In the genomic region with DNA sequence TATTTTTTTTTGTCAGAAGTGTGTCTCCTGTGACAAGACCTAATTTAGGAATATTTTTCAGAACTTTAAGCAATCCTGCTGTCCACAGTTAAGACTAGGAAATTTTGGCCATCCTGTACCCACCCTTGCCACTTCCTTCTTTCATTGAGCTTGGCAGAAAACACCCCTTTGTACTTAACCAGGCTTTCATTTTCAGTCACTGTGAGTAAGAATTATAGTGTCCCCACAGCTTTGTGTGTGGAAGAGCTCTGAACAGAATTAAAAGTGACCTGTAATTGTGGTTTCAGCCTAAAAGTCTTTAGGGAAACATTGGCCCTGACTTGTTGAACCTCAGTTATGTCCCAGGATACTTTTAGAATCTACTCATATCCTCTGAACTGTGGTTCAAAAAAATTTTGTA, we compare ENCODE assay signal across 14 cellular contexts.
DNase-seq lines count a peak whose midpoint lies in the region; ATAC-seq, FAIRE-seq and TF ChIP-seq lines count a peak whose summit lies in the region.
"Had no signal": no experiment of that assay in that cellular context is flagged by ENCODE, and none has a peak within 500 bp of the region (broad histone marks: within the 10 kb centered on the region; RNA-seq: fewer than 3 reads in every experiment).

No MANE protein-coding gene starts in this region.

- DNase-seq in GM12891 (ENCODE audit: insufficient read length, low spot score) (peak; percentile 15), OCI-M1 (lab: John Stamatoyannopoulos, UW) (peak; percentile 51), D721Med (ENCODE audit: insufficient read length, low spot score) (no peak), ureter (ENCODE audit: low spot score) (no peak), COLO668 (lab: John Stamatoyannopoulos, UW; ENCODE audit: unreplicated experiment) (no peak)
- DNase-seq: activated naive CD4-positive, alpha-beta T cell treated with anti-CD3 and anti-CD28 coated beads, Interleukin-2, amount 10 ng/mL, durations not matched to agents 7 days and 5 days; mesenchymal stem cell; NCI-H2171 treated with DMSO at 0.1 percent for 48 hours had no signal

- TF ChIP-seq EP300 in gastroesophageal sphincter (IDR thresholded peaks at IDR 0.05) = no peak

- H3K4me1 ChIP-seq in gastroesophageal sphincter = no peaks in the 10 kb centered on the region

- no peaks in the 10 kb centered on the region for H3K9me3 ChIP-seq in gastroesophageal sphincter
- H3K9me3 ChIP-seq: thoracic aorta had no signal

- H3K27me3 ChIP-seq in gastroesophageal sphincter = no peaks in the 10 kb centered on the region

- H3K4me3 ChIP-seq in gastroesophageal sphincter = no peak overlapping the region
- H3K4me3 ChIP-seq: thoracic aorta had no signal

- no peak for TF ChIP-seq CTCF in gastroesophageal sphincter (IDR thresholded peaks at IDR 0.05)
- TF ChIP-seq CTCF in D721Med (IDR thresholded peaks at IDR 0.05; ENCODE audit: insufficient read depth, missing control alignments) = no peak

- H3K27ac ChIP-seq in gastroesophageal sphincter = no peak overlapping the region
- H3K27ac ChIP-seq: thoracic aorta had no signal

- FAIRE-seq in GM12891 (lab: Jason Lieb, UNC) (peak; percentile 70), D721Med (lab: Jason Lieb, UNC) (no peak)
- FAIRE-seq: endometrium had no signal

- peak; percentile 80 for ATAC-seq in GM19455 (IDR thresholded peaks at IDR 0.05; ENCODE audit: unreplicated experiment)
- ATAC-seq in HG03039 (IDR thresholded peaks at IDR 0.05; ENCODE audit: unreplicated experiment) = peak; percentile 70
- ATAC-seq in gastroesophageal sphincter = no peak
- ATAC-seq: HCT116 had no signal

- H3K36me3 ChIP-seq in gastroesophageal sphincter = no peaks in the 10 kb centered on the region
- H3K36me3 ChIP-seq: thoracic aorta had no signal

- TF ChIP-seq POLR2A in GM12891 (IDR thresholded peaks at IDR 0.05; ENCODE audit: low read depth, low read length) (no peak), gastroesophageal sphincter (IDR thresholded peaks at IDR 0.05) (no peak)

TF ChIP-seq in GM12891, 5 proteins besides CTCF, POLR2A, EP300 and RAD21:
- no peak for TF ChIP-seq POU2F2 (IDR thresholded peaks at IDR 0.05; ENCODE audit: low read depth, low read length)
- TF ChIP-seq SPI1 (IDR thresholded peaks at IDR 0.05; ENCODE audit: low read depth, low read length) = peak; percentile 91

Comparison
In these comparisons a context has a peak if more than half of its experiments do, and no peak if none do; other contexts are left out.
1. DNase-seq: peak in GM12891 (single experiment) and OCI-M1 (single experiment); none in D721Med (single experiment), ureter (single experiment) and COLO668 (single experiment).